In genomic region chr7:9028012-9028411, GRCh38 we compare ENCODE assay signal across 1 cellular context.
TF ChIP-seq lines count a peak whose summit lies in the region.

No MANE protein-coding gene starts in this region.

TF ChIP-seq in GM23338, 12 proteins besides CTCF, POLR2A, EP300 and RAD21 (continued from another document):
- TF ChIP-seq ZNF462 (CRISPR knock-in tag; IDR thresholded peaks at IDR 0.05) (no peak), JUNB (IDR thresholded peaks at IDR 0.05; ENCODE audit: unreplicated experiment) (no peak), POLR2AphosphoS5 (IDR thresholded peaks at IDR 0.05; ENCODE audit: low read depth) (no peak)
